ENCODE assay signal across 1 cellular context in genomic region chr11:122791836-122792235, GRCh38.
TF ChIP-seq lines count a peak whose summit lies in the region.

No MANE protein-coding gene starts in this region.

TF ChIP-seq in IMR-90, 13 proteins besides CTCF, POLR2A, EP300 and RAD21 (continued from another document):
- no peak for TF ChIP-seq USF2 (IDR thresholded peaks at IDR 0.05; ENCODE audit: low read depth, low read length)
- no peak for TF ChIP-seq CEBPB (IDR thresholded peaks at IDR 0.05; ENCODE audit: low read depth, low read length)
- no peak for TF ChIP-seq RFX5 (IDR thresholded peaks at IDR 0.05; ENCODE audit: low read depth, low read length)
- no peak for TF ChIP-seq ELK1 (IDR thresholded peaks at IDR 0.05; ENCODE audit: borderline replicate concordance, low read depth, low read length)
TF ChIP-seq in IMR-90: peak in this region for 3.
